In the genomic region with DNA sequence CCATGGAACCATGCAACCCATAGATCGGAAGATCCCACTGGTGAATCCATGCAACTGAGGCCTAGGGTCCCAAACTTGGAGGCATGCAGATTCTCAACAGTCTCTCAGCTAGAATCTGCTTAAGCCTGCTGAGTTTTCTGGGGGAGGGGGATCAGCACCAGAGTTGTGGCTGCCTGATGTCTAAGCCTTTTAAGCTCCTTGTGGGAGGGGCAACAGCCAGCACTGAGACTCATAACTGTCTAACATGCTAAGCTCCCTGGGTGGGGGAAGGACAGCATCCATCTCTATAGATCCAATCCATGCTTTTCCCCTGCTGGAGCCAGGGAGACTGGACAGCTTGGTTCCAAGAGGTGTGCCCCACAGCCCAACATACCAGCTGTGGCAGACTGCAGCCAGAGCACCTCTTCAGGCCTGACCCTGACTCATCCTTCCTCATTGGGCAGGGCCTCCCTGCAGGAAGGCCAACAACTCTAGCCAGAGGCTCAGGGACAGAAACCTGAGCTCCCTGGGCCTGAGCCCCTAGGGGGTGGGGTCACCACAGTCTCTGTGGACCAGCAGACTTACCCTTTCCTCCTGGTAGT, we compare ENCODE assay signal across 25 cellular contexts.
A peak's percentile ranks its signal among the peaks of the same experiment; 100 is the strongest.
DNase-seq lines count a peak whose midpoint lies in the region; ATAC-seq lines count a peak whose summit lies in the region.
"Had no signal": no experiment of that assay in that cellular context is flagged by ENCODE, and none has a peak within 500 bp of the region (broad histone marks: within the 10 kb centered on the region; RNA-seq: fewer than 3 reads in every experiment).

No MANE protein-coding gene starts in this region.

- peaks cover 3% of the 10 kb centered on the region for H3K9me3 ChIP-seq in mesenchymal stem cell (ENCODE audit: control insufficient read depth, low read length)
- H3K9me3 ChIP-seq in naive thymus-derived CD4-positive, alpha-beta T cell (ENCODE audit: control insufficient read depth in 2 of 3, low read length in 3 of 3): no peaks in the 10 kb centered on the region
- H3K9me3 ChIP-seq: Caco-2 had no signal

- no peaks in the 10 kb centered on the region for H3K27me3 ChIP-seq in mesenchymal stem cell (ENCODE audit: control insufficient read depth in 1 of 2, insufficient read depth in 1 of 2, low read length in 2 of 2)
- no peaks in the 10 kb centered on the region for H3K27me3 ChIP-seq in naive thymus-derived CD4-positive, alpha-beta T cell (ENCODE audit: control insufficient read depth in 2 of 2, insufficient read depth in 2 of 2, low read length in 2 of 2)
- H3K27me3 ChIP-seq: heart right ventricle, spleen had no signal

- no peak overlapping the region for H3K27ac Mint-ChIP-seq in naive thymus-derived CD4-positive, alpha-beta T cell
- H3K27ac Mint-ChIP-seq: activated CD4-positive, alpha-beta T cell treated with anti-CD3 and anti-CD28 coated beads, Interleukin-2, amount 10 ng/mL, durations not matched to agents 7 days and 5 days; activated CD8-positive, alpha-beta memory T cell treated with anti-CD3 and anti-CD28 coated beads, Interleukin-2, amount 10 ng/mL, durations not matched to agents 7 days and 5 days; activated naive CD4-positive, alpha-beta T cell treated with anti-CD3 and anti-CD28 coated beads, Interleukin-2, amount 10 ng/mL, durations not matched to agents 7 days and 5 days; dendritic cell treated with granulocyte-macrophage colony-stimulating factor and Interleukin-4, amounts not matched to agents 40 ng/mL and 50 ng/mL, for 4 days; naive B cell; stimulated activated memory B cell treated with anti-CD40 and anti-IgM and Interleukin-4, amounts not matched to agents 10 μg/mL and 1 μg/mL and 100 μg/mL, for 72 hours; T-helper 2 cell treated with Interferon-gamma antibody and Interleukin-4, amounts not matched to agents 5 μg/mL and 100 μg/mL, for 36 hours had no signal

- H3K4ac ChIP-seq in mesenchymal stem cell (ENCODE audit: low read depth in 1 of 2, low read length in 2 of 2): no peak overlapping the region

- no peaks in the 10 kb centered on the region for H3K36me3 Mint-ChIP-seq in naive thymus-derived CD4-positive, alpha-beta T cell
- H3K36me3 Mint-ChIP-seq: activated CD8-positive, alpha-beta memory T cell treated with anti-CD3 and anti-CD28 coated beads, Interleukin-2, amount 10 ng/mL, durations not matched to agents 7 days and 5 days; activated naive CD4-positive, alpha-beta T cell treated with anti-CD3 and anti-CD28 coated beads, Interleukin-2, amount 10 ng/mL, durations not matched to agents 7 days and 5 days; naive B cell; stimulated activated memory B cell treated with anti-CD40 and anti-IgM and Interleukin-4, amounts not matched to agents 10 μg/mL and 1 μg/mL and 100 μg/mL, for 72 hours had no signal

- H3K4me3 ChIP-seq in mesenchymal stem cell (ENCODE audit: insufficient read depth in 1 of 2, low read depth in 1 of 2, low read length in 2 of 2): no peak overlapping the region
- no peak overlapping the region for H3K4me3 ChIP-seq in naive thymus-derived CD4-positive, alpha-beta T cell (ENCODE audit: low read length)
- H3K4me3 ChIP-seq: heart right ventricle, spleen had no signal

- H2BK12ac ChIP-seq in mesenchymal stem cell (ENCODE audit: low read length in 2 of 2): peak overlapping the region in 1 of 2 experiments; percentile 39

- H3K4me1 ChIP-seq in mesenchymal stem cell (ENCODE audit: control insufficient read depth, insufficient read depth, low read depth, low read length): no peaks in the 10 kb centered on the region
- no peaks in the 10 kb centered on the region for H3K4me1 ChIP-seq in naive thymus-derived CD4-positive, alpha-beta T cell (ENCODE audit: control insufficient read depth in 2 of 2, insufficient read depth in 2 of 2, low read length in 2 of 2)
- H3K4me1 ChIP-seq: Caco-2, spleen had no signal

- peaks cover 0 to 4% (median 0%) of the 10 kb centered on the region in 5 donors for H3K27me3 Mint-ChIP-seq in naive thymus-derived CD4-positive, alpha-beta T cell
- H3K27me3 Mint-ChIP-seq: activated CD4-positive, alpha-beta T cell treated with anti-CD3 and anti-CD28 coated beads, Interleukin-2, amount 10 ng/mL, durations not matched to agents 7 days and 5 days; activated CD8-positive, alpha-beta memory T cell treated with anti-CD3 and anti-CD28 coated beads, Interleukin-2, amount 10 ng/mL, durations not matched to agents 7 days and 5 days; activated naive CD4-positive, alpha-beta T cell treated with anti-CD3 and anti-CD28 coated beads, Interleukin-2, amount 10 ng/mL, durations not matched to agents 7 days and 5 days; stimulated activated memory B cell treated with anti-CD40 and anti-IgM and Interleukin-4, amounts not matched to agents 10 μg/mL and 1 μg/mL and 100 μg/mL, for 72 hours had no signal

- H3K4me2 ChIP-seq in mesenchymal stem cell (ENCODE audit: low read length, poor library complexity, severe bottlenecking): no peak overlapping the region

- H3K4me1 Mint-ChIP-seq in naive thymus-derived CD4-positive, alpha-beta T cell: no peaks in the 10 kb centered on the region
- H3K4me1 Mint-ChIP-seq: activated CD4-positive, alpha-beta T cell treated with anti-CD3 and anti-CD28 coated beads, Interleukin-2, amount 10 ng/mL, durations not matched to agents 7 days and 5 days; activated CD8-positive, alpha-beta memory T cell treated with anti-CD3 and anti-CD28 coated beads, Interleukin-2, amount 10 ng/mL, durations not matched to agents 7 days and 5 days; activated naive CD4-positive, alpha-beta T cell treated with anti-CD3 and anti-CD28 coated beads, Interleukin-2, amount 10 ng/mL, durations not matched to agents 7 days and 5 days; naive B cell; stimulated activated memory B cell treated with anti-CD40 and anti-IgM and Interleukin-4, amounts not matched to agents 10 μg/mL and 1 μg/mL and 100 μg/mL, for 72 hours had no signal

- H3K27ac ChIP-seq in mesenchymal stem cell (ENCODE audit: low read length, poor library complexity, severe bottlenecking): no peak overlapping the region
- no peak overlapping the region for H3K27ac ChIP-seq in naive thymus-derived CD4-positive, alpha-beta T cell (ENCODE audit: low read depth, low read length)
- H3K27ac ChIP-seq: heart right ventricle, spleen had no signal

- H2AK5ac ChIP-seq in mesenchymal stem cell (ENCODE audit: low read length, severe bottlenecking): no peak overlapping the region

- H3K4me3 Mint-ChIP-seq in naive thymus-derived CD4-positive, alpha-beta T cell: no peak overlapping the region
- H3K4me3 Mint-ChIP-seq: activated CD4-positive, alpha-beta T cell treated with anti-CD3 and anti-CD28 coated beads, Interleukin-2, amount 10 ng/mL, durations not matched to agents 7 days and 5 days; activated CD8-positive, alpha-beta memory T cell treated with anti-CD3 and anti-CD28 coated beads, Interleukin-2, amount 10 ng/mL, durations not matched to agents 7 days and 5 days; activated naive CD4-positive, alpha-beta T cell treated with anti-CD3 and anti-CD28 coated beads, Interleukin-2, amount 10 ng/mL, durations not matched to agents 7 days and 5 days; dendritic cell treated with granulocyte-macrophage colony-stimulating factor and Interleukin-4, amounts not matched to agents 40 ng/mL and 50 ng/mL, for 4 days; naive B cell; stimulated activated memory B cell treated with anti-CD40 and anti-IgM and Interleukin-4, amounts not matched to agents 10 μg/mL and 1 μg/mL and 100 μg/mL, for 72 hours; T-helper 2 cell treated with Interferon-gamma antibody and Interleukin-4, amounts not matched to agents 5 μg/mL and 100 μg/mL, for 36 hours had no signal

- no peak overlapping the region for H3K23ac ChIP-seq in mesenchymal stem cell (ENCODE audit: low read length in 2 of 2)

- H2BK120ac ChIP-seq in mesenchymal stem cell (ENCODE audit: low read depth, low read length): no peak overlapping the region

- no peak overlapping the region for H2AFZ ChIP-seq in mesenchymal stem cell (ENCODE audit: low read depth, low read length)

- H3K9ac ChIP-seq in mesenchymal stem cell (ENCODE audit: low read length): no peak overlapping the region

- no peak overlapping the region for H4K8ac ChIP-seq in mesenchymal stem cell (ENCODE audit: low read length)

- H2BK5ac ChIP-seq in mesenchymal stem cell (ENCODE audit: low read depth, low read length, poor library complexity, severe bottlenecking): no peak overlapping the region

- H3K14ac ChIP-seq in mesenchymal stem cell (ENCODE audit: low read length in 2 of 2): no peak overlapping the region

- ATAC-seq in GM19023 (IDR thresholded peaks at IDR 0.05; ENCODE audit: unreplicated experiment): no peak
- ATAC-seq in naive thymus-derived CD4-positive, alpha-beta T cell: no peak
- ATAC-seq: activated CD8-positive, alpha-beta memory T cell treated with anti-CD3 and anti-CD28 coated beads, Interleukin-2, amount 10 ng/mL, durations not matched to agents 7 days and 5 days; heart right ventricle; left colon; stimulated activated memory B cell treated with anti-CD40 and anti-IgM and Interleukin-4, amounts not matched to agents 10 μg/mL and 1 μg/mL and 100 μg/mL, for 72 hours had no signal

- DNase-seq in EH (ENCODE audit: low read depth) (peak; percentile 54), HT1080 (ENCODE audit: low read depth) (peak; percentile 77), amniotic epithelial cell (ENCODE audit: low read depth) (peak; percentile 19), mesenchymal stem cell (peak; percentile 21), NCI-H1092 treated with DMSO at 0.1 percent for 48 hours (lab: John Stamatoyannopoulos, UW) (no peak)
- DNase-seq in naive thymus-derived CD4-positive, alpha-beta T cell: no peak
- DNase-seq: activated CD4-positive, alpha-beta T cell treated with anti-CD3 and anti-CD28 coated beads, Interleukin-2, amount 10 ng/mL, durations not matched to agents 7 days and 5 days; activated CD8-positive, alpha-beta memory T cell treated with anti-CD3 and anti-CD28 coated beads, Interleukin-2, amount 10 ng/mL, durations not matched to agents 7 days and 5 days; activated naive CD4-positive, alpha-beta T cell treated with anti-CD3 and anti-CD28 coated beads, Interleukin-2, amount 10 ng/mL, durations not matched to agents 7 days and 5 days; C1 segment of cervical spinal cord; Caco-2; caudate nucleus; heart right ventricle; left colon; naive B cell; NCI-H187 treated with DMSO at 0.1 percent for 48 hours; NCI-H69; occipital lobe; retina; spleen; stimulated activated CD4-positive, alpha-beta T cell treated with anti-CD3 and anti-CD28 coated beads, Interleukin-4, amount 100 ng/mL, for 1 hour had no signal

- no peaks in the 10 kb centered on the region for H3K36me3 ChIP-seq in mesenchymal stem cell (ENCODE audit: control insufficient read depth in 1 of 2, insufficient read depth in 2 of 2, low read depth in 1 of 2, low read length in 2 of 2)
- no peaks in the 10 kb centered on the region for H3K36me3 ChIP-seq in naive thymus-derived CD4-positive, alpha-beta T cell (ENCODE audit: control insufficient read depth in 2 of 3, insufficient read depth in 3 of 3, low read length in 3 of 3)
- H3K36me3 ChIP-seq: heart right ventricle, spleen had no signal

- H3K9me3 Mint-ChIP-seq in naive thymus-derived CD4-positive, alpha-beta T cell: peaks cover 0 to 19% (median 8%) of the 10 kb centered on the region in 11 donors
- H3K9me3 Mint-ChIP-seq: activated naive CD4-positive, alpha-beta T cell treated with anti-CD3 and anti-CD28 coated beads, Interleukin-2, amount 10 ng/mL, durations not matched to agents 7 days and 5 days had no signal

- H2BK15ac ChIP-seq in mesenchymal stem cell (ENCODE audit: low read depth, poor library complexity, severe bottlenecking): no peak overlapping the region

- peak overlapping the region in 1 of 2 experiments; percentile 44 for H3K18ac ChIP-seq in mesenchymal stem cell (ENCODE audit: low read depth in 1 of 2, low read length in 2 of 2)

- intact Hi-C loops in naive thymus-derived CD4-positive, alpha-beta T cell (cut with micrococcal nuclease): no loop called here

- CTCF ChIA-PET in naive thymus-derived CD4-positive, alpha-beta T cell (lab: Charles Lee): no interaction called here

- POLR2A ChIA-PET in naive thymus-derived CD4-positive, alpha-beta T cell (lab: Charles Lee): no interaction called here

- 94% methylated on average over 1 of the region's 1 CpG for WGBS in mesenchymal stem cell

- H4K91ac ChIP-seq in mesenchymal stem cell (ENCODE audit: low read length): no peak overlapping the region

- H3K79me1 ChIP-seq in mesenchymal stem cell (replicated peaks; ENCODE audit: low read length, poor library complexity, severe bottlenecking): no peaks in the 10 kb centered on the region

Comparison
In these comparisons a context has a peak if more than half of its experiments do, and no peak if none do; other contexts are left out.
1. DNase-seq: peak in EH (single experiment), HT1080 (single experiment), amniotic epithelial cell (single experiment) and mesenchymal stem cell (single experiment); none in NCI-H1092 treated with DMSO at 0.1 percent for 48 hours (single experiment) and naive thymus-derived CD4-positive, alpha-beta T cell (0 of 9).